Comparison of ENCODE assay signal across 8 cellular contexts in the genomic region with DNA sequence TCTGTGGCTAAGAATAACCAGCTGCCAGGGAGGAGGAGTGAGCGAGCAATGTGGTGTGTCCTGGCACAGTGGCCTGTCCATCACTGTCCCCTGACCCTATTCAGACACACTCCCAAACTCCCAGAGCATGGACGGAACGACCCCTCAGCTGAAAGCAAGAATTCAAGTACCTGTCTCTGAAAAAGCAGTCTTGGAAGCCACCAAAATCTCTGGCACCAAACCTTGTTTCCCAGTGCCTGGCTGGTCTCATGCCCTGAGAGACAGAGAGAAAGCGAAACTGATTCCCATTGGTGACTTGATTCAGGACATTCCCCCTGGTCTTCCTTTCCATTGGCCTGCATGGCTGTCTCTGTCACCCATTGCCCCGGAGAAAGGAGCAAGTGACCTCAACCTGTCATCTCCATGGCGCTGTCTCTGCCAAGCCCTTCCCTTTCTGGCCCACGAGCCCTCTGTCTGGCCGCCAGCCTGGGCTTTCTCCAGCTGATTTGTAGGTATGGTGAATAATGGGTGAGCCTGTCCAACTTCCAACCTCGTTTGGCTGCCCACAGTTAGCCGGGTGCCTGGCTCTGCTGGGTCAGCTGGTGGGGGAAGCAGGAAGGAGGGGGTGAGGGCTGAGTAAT. TPM values are rescaled to one million over a fixed set of nuclear protein-coding genes. Genes with fewer than 3 reads are reported as not detected.
DNase-seq lines count a peak whose midpoint lies in the region; ATAC-seq and TF ChIP-seq lines count a peak whose summit lies in the region.

A gene with protein sequence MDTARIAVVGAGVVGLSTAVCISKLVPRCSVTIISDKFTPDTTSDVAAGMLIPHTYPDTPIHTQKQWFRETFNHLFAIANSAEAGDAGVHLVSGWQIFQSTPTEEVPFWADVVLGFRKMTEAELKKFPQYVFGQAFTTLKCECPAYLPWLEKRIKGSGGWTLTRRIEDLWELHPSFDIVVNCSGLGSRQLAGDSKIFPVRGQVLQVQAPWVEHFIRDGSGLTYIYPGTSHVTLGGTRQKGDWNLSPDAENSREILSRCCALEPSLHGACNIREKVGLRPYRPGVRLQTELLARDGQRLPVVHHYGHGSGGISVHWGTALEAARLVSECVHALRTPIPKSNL (minus strand): TSS at position 279 of the 620 bp plus-strand sequence. CDS start 2,113 bp downstream, outside the sequence.

- intact Hi-C loops in left lung (cut with DNase I) = no loop called here

- peaks cover 0 to 4% of the 10 kb centered on the region in 2 donors for H3K4me1 ChIP-seq in left lung
- H3K4me1 ChIP-seq in smooth muscle cell (ENCODE audit: low read depth) = no peaks in the 10 kb centered on the region

- peak within 1 kb of the TSS; percentile 51 to 64 for H3K27ac ChIP-seq in left lung
- no peak within 1 kb of the TSS for H3K27ac ChIP-seq in smooth muscle cell (ENCODE audit: low read depth)

- no peaks in the 10 kb centered on the region for H3K79me2 ChIP-seq in smooth muscle cell (ENCODE audit: low read depth)

- TF ChIP-seq CTCF in AG09309 (IDR thresholded peaks at IDR 0.05; ENCODE audit: control insufficient read depth, insufficient read depth, low read depth, low read length, missing control alignments) (no peak), brain (conservative IDR thresholded peaks at IDR 0.05) (no peak), left lung (IDR thresholded peaks at IDR 0.05) (no peak), smooth muscle cell (IDR thresholded peaks at IDR 0.05; ENCODE audit: borderline replicate concordance, insufficient read depth, poor library complexity, severe bottlenecking) (no peak)

- H3K36me3 Mint-ChIP-seq in brain = no peaks in the 10 kb centered on the region

- H3K4me2 ChIP-seq in smooth muscle cell = no peak within 1 kb of the TSS

- H3K4me3 Mint-ChIP-seq in brain = peak within 1 kb of the TSS in 4 of 5 experiments; percentile 19 to 82 (median 56)

- DNase-seq in AG09309 (ENCODE audit: low read depth) (no peak), LoVo (ENCODE audit: low spot score) (peak; percentile 74), left lung (peak; percentile 64 to 78), superior temporal gyrus (ENCODE audit: extremely low spot score) (peak; percentile 93), smooth muscle cell (lab: John Stamatoyannopoulos, UW; ENCODE audit: unreplicated experiment) (no peak)
- no peak for DNase-seq in stimulated activated CD4-positive, alpha-beta T cell treated with anti-CD3 and anti-CD28 coated beads, Interleukin-4, amount 100 ng/mL, for 4 hours

- peaks cover 11% of the 10 kb centered on the region for H3K4me1 Mint-ChIP-seq in brain

- H3K9me3 Mint-ChIP-seq in brain = peaks cover 0 to 7% (median 2%) of the 10 kb centered on the region in 5 experiments

- H3K9me3 ChIP-seq in left lung (no peaks in the 10 kb centered on the region), smooth muscle cell (replicated peaks; ENCODE audit: low read depth) (no peaks in the 10 kb centered on the region)

- WGBS in smooth muscle cell (ENCODE audit: low lambda C conversion rate) = 93% methylated on average over 10 of the region's 10 CpGs

- peak; percentile 89 for ATAC-seq in left lung
- ATAC-seq in GM21390 (IDR thresholded peaks at IDR 0.05; ENCODE audit: unreplicated experiment) = no peak

- H3K36me3 ChIP-seq in left lung (no peaks in the 10 kb centered on the region), smooth muscle cell (ENCODE audit: low read depth) (no peaks in the 10 kb centered on the region)

- H3K27ac Mint-ChIP-seq in brain = peak within 1 kb of the TSS in 4 of 5 experiments; percentile 70 to 96 (median 80)

- H3F3A ChIP-seq in smooth muscle cell (ENCODE audit: low read depth) = no peaks in the 10 kb centered on the region

- no peaks in the 10 kb centered on the region for H3K27me3 ChIP-seq in left lung
- H3K27me3 ChIP-seq in smooth muscle cell (ENCODE audit: low read depth) = peaks cover 4% of the 10 kb centered on the region

- no peak within 1 kb of the TSS for H2AFZ ChIP-seq in smooth muscle cell (ENCODE audit: low read depth)

- H3K4me3 ChIP-seq in AG09309 (ENCODE audit: control insufficient read depth, low read depth, low read length) = peak within 1 kb of the TSS; percentile 13; the same call in 1 of the 2 replicates
- peak within 1 kb of the TSS; percentile 12 to 34 for H3K4me3 ChIP-seq in left lung
- H3K4me3 ChIP-seq in smooth muscle cell = no peak within 1 kb of the TSS

- no peak within 1 kb of the TSS for H3K9ac ChIP-seq in smooth muscle cell (ENCODE audit: low read depth)

- peaks cover 4% of the 10 kb centered on the region for H3K27me3 Mint-ChIP-seq in brain

- no peaks in the 10 kb centered on the region for H4K20me1 ChIP-seq in smooth muscle cell (ENCODE audit: low read depth)

RNA-seq across cellular contexts. Expression of the gene that starts here (rescaled TPM):
- polyA plus RNA-seq in brain (ENCODE audit: insufficient read depth, low read depth, low replicate concordance) (2.0 TPM), smooth muscle cell (not detected in 2 replicates)
- total RNA-seq in left lung (1 to 10 TPM; 2.3 to 2.4 TPM), smooth muscle cell (not detected in 2 replicates)

Comparison
In these comparisons a context has a peak if more than half of its experiments do, and no peak if none do; other contexts are left out.
1. DNase-seq: peak in LoVo (single experiment), left lung (2 of 2) and superior temporal gyrus (single experiment); none in AG09309 (single experiment), smooth muscle cell (single experiment) and stimulated activated CD4-positive, alpha-beta T cell treated with anti-CD3 and anti-CD28 coated beads, Interleukin-4, amount 100 ng/mL, for 4 hours (0 of 2).